Comparison of ENCODE assay signal across 13 cellular contexts in the genomic region with DNA sequence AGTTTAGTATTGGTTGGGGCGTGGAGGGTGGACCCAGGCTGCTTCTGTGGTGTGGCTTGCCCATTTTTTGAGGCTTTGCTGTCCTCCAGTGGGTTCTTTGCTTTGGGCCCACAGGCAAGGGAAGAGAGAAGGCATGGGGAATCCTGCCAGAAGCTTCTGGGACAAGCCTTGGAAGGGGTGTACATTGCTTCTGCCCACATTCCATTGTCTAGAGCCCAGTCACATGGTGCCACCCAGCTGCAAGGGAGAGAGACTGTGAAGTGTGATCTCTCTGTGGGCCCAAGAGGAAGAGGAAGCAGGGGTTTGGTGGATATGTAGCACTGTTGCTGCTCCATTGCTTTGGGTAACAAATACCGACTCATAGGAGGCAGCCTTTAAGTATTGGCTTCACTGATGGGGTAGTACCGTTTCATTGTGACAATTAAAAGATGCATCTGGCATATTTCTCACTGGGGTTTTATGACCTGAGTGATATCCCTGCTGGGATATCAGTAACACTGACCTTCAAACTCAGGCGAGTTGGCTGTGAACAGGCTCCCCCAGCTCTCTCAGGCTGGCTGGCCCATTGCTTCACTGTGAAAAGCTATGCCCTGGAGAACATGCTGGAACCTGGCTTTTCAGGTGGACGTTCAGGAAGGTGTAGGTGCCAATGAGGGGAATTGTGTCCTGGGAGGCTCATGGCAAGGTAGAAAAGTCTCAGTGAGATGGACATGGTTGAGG.
A peak's percentile ranks its signal among the peaks of the same experiment; 100 is the strongest.
DNase-seq lines count a peak whose midpoint lies in the region; ATAC-seq and TF ChIP-seq lines count a peak whose summit lies in the region.
"Had no signal": no experiment of that assay in that cellular context is flagged by ENCODE, and none has a peak within 500 bp of the region (broad histone marks: within the 10 kb centered on the region; RNA-seq: fewer than 3 reads in every experiment).

No MANE protein-coding gene starts in this region.

- no TSS peak for BruUV-seq in MCF 10A (replicated peaks; lab: Mats Ljungman, UMichigan)
- BruUV-seq in mammary epithelial cell (replicated peaks; lab: Mats Ljungman, UMichigan): no TSS peak

- H4K20me1 ChIP-seq in mammary epithelial cell (ENCODE audit: insufficient read depth, low read length): no peaks in the 10 kb centered on the region

- POLR2A ChIA-PET in MCF 10A (lab: Yijun Ruan, JAX): interaction anchor here (1.1 kb wide), 1 partner anchor 36 kb away, joined by 3 read pairs; no protein-coding TSS in a partner anchor

- H3K79me2 ChIP-seq in mammary epithelial cell (ENCODE audit: insufficient read depth, low read length): peaks cover 3% of the 10 kb centered on the region
- H3K79me2 ChIP-seq: hepatocyte had no signal

- no peak overlapping the region for H2AFZ ChIP-seq in mammary epithelial cell (ENCODE audit: low read depth, low read length)
- H2AFZ ChIP-seq: hepatocyte had no signal

- no peak overlapping the region for H3K4me3 Mint-ChIP-seq in MCF 10A (ENCODE audit: unreplicated experiment)
- H3K4me3 Mint-ChIP-seq: activated naive CD8-positive, alpha-beta T cell had no signal

- H3K27me3 Mint-ChIP-seq in MCF 10A (ENCODE audit: insufficient read depth, unreplicated experiment): no peaks in the 10 kb centered on the region
- H3K27me3 Mint-ChIP-seq: activated naive CD8-positive, alpha-beta T cell had no signal

- peak; percentile 9 for DNase-seq in MCF 10A (ENCODE audit: unreplicated experiment)
- no peak for DNase-seq in mammary epithelial cell
- peak; percentile 38 for DNase-seq in fibroblast of peridontal ligament (ENCODE audit: extremely low read depth)
- peak; percentile 76 for DNase-seq in midbrain (lab: John Stamatoyannopoulos, UW)
- no peak for DNase-seq in upper lobe of right lung
- DNase-seq in NCI-H226: no peak
- DNase-seq: DMS153, HCEC 1CT had no signal

- H3K27ac ChIP-seq in mammary epithelial cell (ENCODE audit: insufficient read depth, low read depth, low read length) (no peak overlapping the region), upper lobe of right lung (no peak overlapping the region)
- H3K27ac ChIP-seq: hepatocyte had no signal

- intact Hi-C loops in MCF 10A (cut with micrococcal nuclease) (no loop called here), mammary epithelial cell (cut with micrococcal nuclease) (loop anchor here (5.0 to 10.0 kb wide), 2 partner anchors 36 to 62 kb away; no protein-coding TSS in a partner anchor), upper lobe of right lung (cut with DNase I) (no loop called here)

- dilution Hi-C loops in mammary epithelial cell (cut with HindIII; ENCODE audit: low sequenced_read_pairs): no loop called here

- H3K27me3 ChIP-seq in mammary epithelial cell (ENCODE audit: insufficient read depth, low read length): no peaks in the 10 kb centered on the region
- no peaks in the 10 kb centered on the region for H3K27me3 ChIP-seq in upper lobe of right lung
- H3K27me3 ChIP-seq: hepatocyte had no signal

- peaks cover 19% of the 10 kb centered on the region for H3K4me1 Mint-ChIP-seq in MCF 10A (ENCODE audit: insufficient read depth, unreplicated experiment)

- no peak overlapping the region for H3K9ac ChIP-seq in mammary epithelial cell (ENCODE audit: insufficient read depth, low read length)

- H3K36me3 ChIP-seq in mammary epithelial cell (ENCODE audit: insufficient read depth, low read length) (no peaks in the 10 kb centered on the region), upper lobe of right lung (no peaks in the 10 kb centered on the region)

- no peaks in the 10 kb centered on the region for H3K36me3 Mint-ChIP-seq in MCF 10A (ENCODE audit: insufficient read depth, unreplicated experiment)

- H3K4me3 ChIP-seq in mammary epithelial cell (replicated peaks in 1 of 3; ENCODE audit: insufficient read depth in 1 of 3, low read depth in 2 of 3, low read length in 3 of 3) (no peak overlapping the region), upper lobe of right lung (no peak overlapping the region)
- H3K4me3 ChIP-seq: hepatocyte, skin epidermis had no signal

- H3K9me3 ChIP-seq in mammary epithelial cell (replicated peaks; ENCODE audit: insufficient read depth, low read length) (peaks cover 4% of the 10 kb centered on the region), upper lobe of right lung (no peaks in the 10 kb centered on the region)

- H3K9me3 Mint-ChIP-seq in MCF 10A (ENCODE audit: unreplicated experiment): no peaks in the 10 kb centered on the region

- no peak overlapping the region for H3K4me2 ChIP-seq in mammary epithelial cell (ENCODE audit: insufficient read depth, low read depth, low read length)
- H3K4me2 ChIP-seq: hepatocyte had no signal

- TF ChIP-seq CTCF in MCF 10A (IDR thresholded peaks at IDR 0.05; ENCODE audit: unreplicated experiment) (no peak), mammary epithelial cell (conservative IDR thresholded peaks at IDR 0.05 in 1 of 2, IDR thresholded peaks at IDR 0.05 in 1 of 2; ENCODE audit: extremely low read depth in 1 of 2, insufficient read depth in 1 of 2, low read depth in 1 of 2, low read length in 2 of 2) (no peak), upper lobe of right lung (IDR thresholded peaks at IDR 0.05) (no peak)

- CTCF ChIA-PET in MCF 10A (lab: Yijun Ruan, JAX): no interaction called here
- CTCF ChIA-PET in mammary epithelial cell (lab: Charles Lee; ENCODE audit: low non-redundant PET): no interaction called here

- 51% methylated on average over 3 of the region's 5 CpGs for WGBS in mammary epithelial cell (ENCODE audit: low coverage, missing lambda C conversion rate)

- ATAC-seq in upper lobe of right lung (peak; percentile 53), HG02571 (IDR thresholded peaks at IDR 0.05; ENCODE audit: unreplicated experiment) (no peak), HG02588 (IDR thresholded peaks at IDR 0.05; ENCODE audit: unreplicated experiment) (no peak)

- in situ Hi-C loops in mammary epithelial cell (cut with MboI; ENCODE audit: low sequenced_read_pairs in 2 of 2): no loop called here

- H3K4me1 ChIP-seq in mammary epithelial cell (ENCODE audit: insufficient read depth, low read length) (peaks cover 52% of the 10 kb centered on the region), upper lobe of right lung (peaks cover 19% of the 10 kb centered on the region)

- H3K27ac Mint-ChIP-seq in MCF 10A (ENCODE audit: low read depth, unreplicated experiment): no peak overlapping the region
- H3K27ac Mint-ChIP-seq: activated naive CD8-positive, alpha-beta T cell had no signal

Comparison
In these comparisons a context has a peak if more than half of its experiments do, and no peak if none do; other contexts are left out.
1. DNase-seq: peak in MCF 10A (single experiment), fibroblast of peridontal ligament (single experiment) and midbrain (single experiment); none in mammary epithelial cell (single experiment), upper lobe of right lung (single experiment) and NCI-H226 (single experiment).